Comparison of ENCODE assay signal across 1 cellular context in genomic region chr7:77649950-77650349, GRCh38.
A peak's percentile ranks its signal among the peaks of the same experiment; 100 is the strongest.
TF ChIP-seq lines count a peak whose summit lies in the region.

No MANE protein-coding gene starts in this region.

TF ChIP-seq in SK-N-SH, 30 proteins besides CTCF, POLR2A, EP300 and RAD21 (continued from another document):
- 0 out of 2 replicates have a peak, but pooled peaks have one; percentile 18 for TF ChIP-seq MAX (IDR thresholded peaks at IDR 0.05; ENCODE audit: low read depth)
- TF ChIP-seq JUND (IDR thresholded peaks at IDR 0.05), result peak; percentile 51; the same call in 1 of the 2 replicates
TF ChIP-seq in SK-N-SH: peak in this region for 8.
